In genomic region chr2:61262699-61263098, GRCh38 we compare ENCODE assay signal across 18 cellular contexts.
A peak's percentile ranks its signal among the peaks of the same experiment; 100 is the strongest.
DNase-seq lines count a peak whose midpoint lies in the region; ATAC-seq, FAIRE-seq and TF ChIP-seq lines count a peak whose summit lies in the region.
"Had no signal": no experiment of that assay in that cellular context is flagged by ENCODE, and none has a peak within 500 bp of the region (broad histone marks: within the 10 kb centered on the region; RNA-seq: fewer than 3 reads in every experiment).

No MANE protein-coding gene starts in this region.

- H3K36me3 Mint-ChIP-seq in activated naive CD4-positive, alpha-beta T cell treated with anti-CD3 and anti-CD28 coated beads, Interleukin-2, amount 50 U/mL, for 72 hours, result peaks cover 0 to 7% of the 10 kb centered on the region in 2 donors
- peaks cover 22% of the 10 kb centered on the region for H3K36me3 Mint-ChIP-seq in activated naive CD4-positive, alpha-beta T cell treated with anti-CD3 and anti-CD28 coated beads for 36 hours (ENCODE audit: low read depth)
- H3K36me3 Mint-ChIP-seq in astrocyte (ENCODE audit: low read depth, unreplicated experiment), result peaks cover 10% of the 10 kb centered on the region

- H3K27me3 ChIP-seq in IMR-90 (ENCODE audit: control insufficient read depth, insufficient read depth, low read length) (no peaks in the 10 kb centered on the region), astrocyte (ENCODE audit: insufficient read depth, low read length) (no peaks in the 10 kb centered on the region), uterus (no peaks in the 10 kb centered on the region)
- H3K27me3 ChIP-seq: BLaER1, SJSA1 had no signal

- H3K4me2 ChIP-seq in IMR-90 (ENCODE audit: low read depth, low read length) (no peak overlapping the region), astrocyte (ENCODE audit: low read length) (no peak overlapping the region)
- H3K4me2 ChIP-seq: BLaER1 had no signal

- H3K79me1 ChIP-seq in IMR-90 (ENCODE audit: low read depth in 1 of 2, low read length in 2 of 2), result peaks cover 3 to 8% of the 10 kb centered on the region in 2 experiments; a peak in 3 of 4 replicates

- no peak overlapping the region for H4K5ac ChIP-seq in IMR-90 (ENCODE audit: low read depth, low read length)

- no peak for ATAC-seq in activated naive CD4-positive, alpha-beta T cell treated with anti-CD3 and anti-CD28 coated beads, Interleukin-2, amount 50 U/mL, for 72 hours
- ATAC-seq in IMR-90 (ENCODE audit: low read depth) (no peak), HG02798 (IDR thresholded peaks at IDR 0.05; ENCODE audit: poor library complexity, unreplicated experiment) (no peak)

- TF ChIP-seq RAD21 in IMR-90 (IDR thresholded peaks at IDR 0.05; ENCODE audit: low read length), result no peak

- no peak overlapping the region for H3K23ac ChIP-seq in IMR-90 (ENCODE audit: low read depth, low read length)

- TF ChIP-seq POLR2A in IMR-90 (IDR thresholded peaks at IDR 0.05; ENCODE audit: low read depth, low read length) (no peak), uterus (IDR thresholded peaks at IDR 0.05) (no peak)

- no peak overlapping the region for H4K8ac ChIP-seq in IMR-90 (ENCODE audit: low read depth in 2 of 2, low read length in 2 of 2)

- DNase-seq in activated naive CD4-positive, alpha-beta T cell treated with anti-CD3 and anti-CD28 coated beads, Interleukin-2, amount 50 U/mL, for 72 hours (ENCODE audit: low spot score in 2 of 2), result no peak
- DNase-seq in activated naive CD4-positive, alpha-beta T cell treated with anti-CD3 and anti-CD28 coated beads for 36 hours, result no peak
- DNase-seq in IMR-90, result peak; percentile 41
- peak; percentile 68 for DNase-seq in astrocyte (ENCODE audit: low read depth)
- DNase-seq in iris pigment epithelial cell (ENCODE audit: low read depth), result peak; percentile 71
- no peak for DNase-seq in germinal center (ENCODE audit: low spot score)
- no peak for DNase-seq in uterus
- DNase-seq: GOT3, KG1, NCI-H1048, NCI-H1436 treated with DMSO at 0.1 percent for 48 hours, NCI-H2081, NCI-H510A, NCI-H774 had no signal

- H3K27ac Mint-ChIP-seq in activated naive CD4-positive, alpha-beta T cell treated with anti-CD3 and anti-CD28 coated beads, Interleukin-2, amount 50 U/mL, for 72 hours, result peak overlapping the region; percentile 11 to 46
- no peak overlapping the region for H3K27ac Mint-ChIP-seq in activated naive CD4-positive, alpha-beta T cell treated with anti-CD3 and anti-CD28 coated beads for 36 hours
- H3K27ac Mint-ChIP-seq in astrocyte (ENCODE audit: unreplicated experiment), result peak overlapping the region; percentile 41

- no peaks in the 10 kb centered on the region for H3K27me3 Mint-ChIP-seq in activated naive CD4-positive, alpha-beta T cell treated with anti-CD3 and anti-CD28 coated beads for 36 hours (ENCODE audit: low read depth)
- H3K27me3 Mint-ChIP-seq in astrocyte (ENCODE audit: low read depth, unreplicated experiment), result no peaks in the 10 kb centered on the region

- H3K9ac ChIP-seq in IMR-90 (ENCODE audit: low read depth, low read length) (no peak overlapping the region), astrocyte (ENCODE audit: low read length) (no peak overlapping the region)
- H3K9ac ChIP-seq: BLaER1 had no signal

- H3K4me1 ChIP-seq in IMR-90 (ENCODE audit: control insufficient read depth, insufficient read depth, low read length) (no peaks in the 10 kb centered on the region), astrocyte (ENCODE audit: insufficient read depth, low read length) (peaks cover 6% of the 10 kb centered on the region), uterus (no peaks in the 10 kb centered on the region)
- H3K4me1 ChIP-seq: BLaER1 had no signal

- H2BK20ac ChIP-seq in IMR-90 (ENCODE audit: low read depth, low read length), result no peak overlapping the region

- H3K4me3 Mint-ChIP-seq in activated naive CD4-positive, alpha-beta T cell treated with anti-CD3 and anti-CD28 coated beads for 36 hours, result no peak overlapping the region
- no peak overlapping the region for H3K4me3 Mint-ChIP-seq in astrocyte (ENCODE audit: unreplicated experiment)

- H4K91ac ChIP-seq in IMR-90 (ENCODE audit: insufficient read depth, low read depth, low read length), result no peak overlapping the region

- H3K4me1 Mint-ChIP-seq in activated naive CD4-positive, alpha-beta T cell treated with anti-CD3 and anti-CD28 coated beads for 36 hours (ENCODE audit: low read depth), result peaks cover 1% of the 10 kb centered on the region
- H3K4me1 Mint-ChIP-seq in astrocyte (ENCODE audit: low read depth, unreplicated experiment), result peaks cover 2% of the 10 kb centered on the region

- no peak overlapping the region for H2BK5ac ChIP-seq in IMR-90 (ENCODE audit: low read depth, low read length, poor library complexity, severe bottlenecking)

- H3K4ac ChIP-seq in IMR-90 (ENCODE audit: low read depth, low read length), result no peak overlapping the region

- no peak overlapping the region for H2AK9ac ChIP-seq in IMR-90 (replicated peaks; ENCODE audit: low read depth, low read length, poor library complexity)

- H2AFZ ChIP-seq in IMR-90 (replicated peaks; ENCODE audit: low read length, poor library complexity) (no peak overlapping the region), astrocyte (ENCODE audit: low read depth, low read length) (no peak overlapping the region)

- H3K4me3 ChIP-seq in IMR-90 (ENCODE audit: insufficient read depth, low read depth, low read length) (no peak overlapping the region), astrocyte (ENCODE audit: insufficient read depth, low read depth, low read length) (no peak overlapping the region), uterus (no peak overlapping the region)
- H3K4me3 ChIP-seq: BLaER1, SJSA1 had no signal

- no peaks in the 10 kb centered on the region for H3K9me3 Mint-ChIP-seq in activated naive CD4-positive, alpha-beta T cell treated with anti-CD3 and anti-CD28 coated beads, Interleukin-2, amount 50 U/mL, for 72 hours
- H3K9me3 Mint-ChIP-seq in activated naive CD4-positive, alpha-beta T cell treated with anti-CD3 and anti-CD28 coated beads for 36 hours, result no peaks in the 10 kb centered on the region
- no peaks in the 10 kb centered on the region for H3K9me3 Mint-ChIP-seq in astrocyte (ENCODE audit: unreplicated experiment)

- no peaks in the 10 kb centered on the region for H3K9me3 ChIP-seq in IMR-90 (ENCODE audit: control insufficient read depth, insufficient read depth, low read length)
- H3K9me3 ChIP-seq in astrocyte (ENCODE audit: insufficient read depth, low read depth, low read length), result no peaks in the 10 kb centered on the region
- no peaks in the 10 kb centered on the region for H3K9me3 ChIP-seq in uterus
- H3K9me3 ChIP-seq: BLaER1, SJSA1 had no signal

- H3K56ac ChIP-seq in IMR-90 (ENCODE audit: extremely low read depth, insufficient read depth, low read length), result no peak overlapping the region

- H3K9me1 ChIP-seq in IMR-90 (ENCODE audit: insufficient read depth, low read length), result peaks cover 5% of the 10 kb centered on the region

- TF ChIP-seq CTCF in IMR-90 (conservative IDR thresholded peaks at IDR 0.05; ENCODE audit: low read depth, low read length) (no peak), astrocyte (IDR thresholded peaks at IDR 0.05; ENCODE audit: insufficient read depth, low read depth, low read length) (no peak), uterus (IDR thresholded peaks at IDR 0.05) (no peak)

- FAIRE-seq in astrocyte (lab: Jason Lieb, UNC), result no peak
- FAIRE-seq: A204.1 had no signal

- H3K36me3 ChIP-seq in IMR-90 (ENCODE audit: control insufficient read depth, insufficient read depth, low read length) (peaks cover 24% of the 10 kb centered on the region), astrocyte (ENCODE audit: insufficient read depth, low read length) (peaks cover 11% of the 10 kb centered on the region), uterus (no peaks in the 10 kb centered on the region)

- H2BK15ac ChIP-seq in IMR-90 (ENCODE audit: low read depth, low read length), result no peak overlapping the region

- H2AK5ac ChIP-seq in IMR-90 (ENCODE audit: low read depth, low read length), result no peak overlapping the region

- H3K18ac ChIP-seq in IMR-90 (ENCODE audit: low read depth, low read length), result no peak overlapping the region

- no CpG with 5 or more reads among the region's 5 CpGs for WGBS in IMR-90 (ENCODE audit: extremely low coverage in 2 of 2, insufficient read length in 1 of 2), 2 experiments

- H3K27ac ChIP-seq in IMR-90 (ENCODE audit: insufficient read depth, low read length) (no peak overlapping the region), astrocyte (ENCODE audit: low read depth, low read length) (peak overlapping the region; percentile 7), uterus (no peak overlapping the region)
- H3K27ac ChIP-seq: BLaER1, SJSA1 had no signal

- BruUV-seq in IMR-90 (replicated peaks; lab: Mats Ljungman, UMichigan), result no TSS peak

- POLR2A ChIA-PET in IMR-90 (lab: Charles Lee; ENCODE audit: unreplicated experiment), result no interaction called here

- no peaks in the 10 kb centered on the region; the same call in 1 of the 2 replicates for H4K20me1 ChIP-seq in IMR-90 (ENCODE audit: insufficient read depth, low read length)
- H4K20me1 ChIP-seq in astrocyte (ENCODE audit: insufficient read depth, low read length), result no peaks in the 10 kb centered on the region
- H4K20me1 ChIP-seq: BLaER1 had no signal

- no peaks in the 10 kb centered on the region for H3K79me2 ChIP-seq in astrocyte (ENCODE audit: insufficient read depth, low read length)

- in situ Hi-C loops in IMR-90 (cut with MboI; ENCODE audit: low sequenced_read_pairs), result no loop called here

- CTCF ChIA-PET in activated naive CD4-positive, alpha-beta T cell treated with anti-CD3 and anti-CD28 coated beads for 36 hours (lab: Charles Lee), result interaction anchor here (0.6 kb wide), 1 partner anchor 20 kb away, joined by 3 read pairs; no protein-coding TSS in a partner anchor
- CTCF ChIA-PET in IMR-90 (lab: Yijun Ruan, JAX), result no interaction called here

- intact Hi-C loops in activated naive CD4-positive, alpha-beta T cell treated with anti-CD3 and anti-CD28 coated beads for 36 hours (cut with micrococcal nuclease), result no loop called here
- intact Hi-C loops in IMR-90 (cut with micrococcal nuclease) (no loop called here), uterus (cut with DNase I; ENCODE audit: low total_unique reads) (no loop called here)

- no peak overlapping the region for H3K14ac ChIP-seq in IMR-90 (replicated peaks; ENCODE audit: low read depth, low read length)

- dilution Hi-C loops in IMR-90 (cut with HindIII; ENCODE audit: low sequenced_read_pairs, unreplicated experiment), result no loop called here

- no peak overlapping the region for H2BK120ac ChIP-seq in IMR-90 (ENCODE audit: low read depth, low read length)

TF ChIP-seq in IMR-90, 13 proteins besides CTCF, POLR2A, EP300 and RAD21 (continues in another document):
- TF ChIP-seq ELK1 (IDR thresholded peaks at IDR 0.05; ENCODE audit: borderline replicate concordance, low read depth, low read length) (no peak), MXI1 (IDR thresholded peaks at IDR 0.05; ENCODE audit: borderline replicate concordance, low read depth, low read length) (no peak)

Comparison
In these comparisons a context has a peak if more than half of its experiments do, and no peak if none do; other contexts are left out.
1. DNase-seq: peak in IMR-90 (single experiment), astrocyte (single experiment) and iris pigment epithelial cell (single experiment); none in activated naive CD4-positive, alpha-beta T cell treated with anti-CD3 and anti-CD28 coated beads, Interleukin-2, amount 50 U/mL, for 72 hours (0 of 2), activated naive CD4-positive, alpha-beta T cell treated with anti-CD3 and anti-CD28 coated beads for 36 hours (single experiment), germinal center (single experiment) and uterus (0 of 2).